In genomic region chr9:129060991-129061390, GRCh38 we compare ENCODE assay signal across 34 cellular contexts.
"Had no signal": no experiment of that assay in that cellular context is flagged by ENCODE, and none has a peak within 500 bp of the region (broad histone marks: within the 10 kb centered on the region; RNA-seq: fewer than 3 reads in every experiment).

No MANE protein-coding gene starts in this region.

- H3K27me3 ChIP-seq: MG63 had no signal

- H3K4me3 ChIP-seq: MG63 had no signal

- H3K9me3 ChIP-seq: MG63 had no signal

- DNase-seq: Karpas-422, Kasumi-1, KG1, MG63, MM.1S, MV-4-11, NCI-H1048, NCI-H1092, NCI-H1092 treated with DMSO at 0.1 percent for 48 hours, NCI-H1105, NCI-H1105 treated with DMSO at 0.1 percent for 48 hours, NCI-H1417, NCI-H1417 treated with DMSO at 0.1 percent for 48 hours, NCI-H1436, NCI-H1436 treated with DMSO at 0.1 percent for 48 hours, NCI-H146, NCI-H1694, NCI-H1694 treated with DMSO at 0.1 percent for 48 hours, NCI-H187, NCI-H187 treated with DMSO at 0.1 percent for 48 hours, NCI-H1930, NCI-H2029, NCI-H2029 treated with DMSO at 0.1 percent for 48 hours, NCI-H2081, NCI-H2081 treated with DMSO at 0.1 percent for 48 hours, NCI-H2107, NCI-H2171, NCI-H2171 treated with DMSO at 0.1 percent for 48 hours, NCI-H2227 treated with DMSO at 0.1 percent for 48 hours, NCI-H226, NCI-H345, NCI-H446, NCI-H446 treated with DMSO at 0.1 percent for 48 hours had no signal

- H3K4me2 ChIP-seq: KMS-11 had no signal

- H3K27ac ChIP-seq: KMS-11 had no signal

- H3K36me3 ChIP-seq: MG63 had no signal
